ENCODE assay signal across 8 cellular contexts in genomic region chr7:154794147-154794780, GRCh38.
A peak's percentile ranks its signal among the peaks of the same experiment; 100 is the strongest.
DNase-seq lines count a peak whose midpoint lies in the region; ATAC-seq and TF ChIP-seq lines count a peak whose summit lies in the region.

No MANE protein-coding gene starts in this region.

- ATAC-seq in HG02870 (IDR thresholded peaks at IDR 0.05; ENCODE audit: unreplicated experiment) = peak; percentile 45
- ATAC-seq in HG02970 (IDR thresholded peaks at IDR 0.05; ENCODE audit: low FRiP score, unreplicated experiment) = no peak
- ATAC-seq in GM18858 (IDR thresholded peaks at IDR 0.05; ENCODE audit: unreplicated experiment) = no peak

- H3K27ac Mint-ChIP-seq in brain (no peak overlapping the region), neural crest cell (ENCODE audit: unreplicated experiment) (no peak overlapping the region)

- no peaks in the 10 kb centered on the region for H3K27me3 Mint-ChIP-seq in brain
- H3K27me3 Mint-ChIP-seq in neural crest cell (ENCODE audit: low read depth) = peaks cover 71% of the 10 kb centered on the region

- peaks cover 22% of the 10 kb centered on the region for H3K36me3 Mint-ChIP-seq in brain
- no peaks in the 10 kb centered on the region for H3K36me3 Mint-ChIP-seq in neural crest cell (ENCODE audit: low read depth)

- peak; percentile 2 for TF ChIP-seq CTCF in GM10248 (IDR thresholded peaks at IDR 0.05; ENCODE audit: control extremely low read depth, extremely low read depth, low read depth, missing control alignments)
- peak; percentile 37 to 67 for TF ChIP-seq CTCF in brain (conservative IDR thresholded peaks at IDR 0.05)
- TF ChIP-seq CTCF in neural crest cell (conservative IDR thresholded peaks at IDR 0.05) = peak; percentile 72

- peaks cover 0 to 1% (median 0%) of the 10 kb centered on the region in 5 experiments for H3K9me3 Mint-ChIP-seq in brain
- no peaks in the 10 kb centered on the region for H3K9me3 Mint-ChIP-seq in neural crest cell

- no peak for DNase-seq in GM10248 (ENCODE audit: extremely low spot score)
- DNase-seq in neural crest cell (ENCODE audit: low read depth, low spot score) = peak; percentile 66
- DNase-seq in NOMO-1 treated with DMSO at 0.1 percent for 48 hours (lab: John Stamatoyannopoulos, UW; ENCODE audit: unreplicated experiment) = no peak
- no peak for DNase-seq in dermis blood vessel endothelial cell

- H3K4me1 Mint-ChIP-seq in brain (peaks cover 41% of the 10 kb centered on the region), neural crest cell (peaks cover 8% of the 10 kb centered on the region)

- CTCF ChIA-PET in GM10248 (lab: Yijun Ruan, JAX) = no interaction called here

- POLR2A ChIA-PET in GM10248 (lab: Yijun Ruan, JAX) = no interaction called here

- H3K4me3 Mint-ChIP-seq in brain = no peak overlapping the region
- no peak overlapping the region for H3K4me3 Mint-ChIP-seq in neural crest cell

Comparison
In these comparisons a context has a peak if more than half of its experiments do, and no peak if none do; other contexts are left out.
1. CTCF ChIP-seq: peak in every context shown above with its lines; median percentile 72 in neural crest cell; 52 in brain; 2 in GM10248.